In the genomic region with DNA sequence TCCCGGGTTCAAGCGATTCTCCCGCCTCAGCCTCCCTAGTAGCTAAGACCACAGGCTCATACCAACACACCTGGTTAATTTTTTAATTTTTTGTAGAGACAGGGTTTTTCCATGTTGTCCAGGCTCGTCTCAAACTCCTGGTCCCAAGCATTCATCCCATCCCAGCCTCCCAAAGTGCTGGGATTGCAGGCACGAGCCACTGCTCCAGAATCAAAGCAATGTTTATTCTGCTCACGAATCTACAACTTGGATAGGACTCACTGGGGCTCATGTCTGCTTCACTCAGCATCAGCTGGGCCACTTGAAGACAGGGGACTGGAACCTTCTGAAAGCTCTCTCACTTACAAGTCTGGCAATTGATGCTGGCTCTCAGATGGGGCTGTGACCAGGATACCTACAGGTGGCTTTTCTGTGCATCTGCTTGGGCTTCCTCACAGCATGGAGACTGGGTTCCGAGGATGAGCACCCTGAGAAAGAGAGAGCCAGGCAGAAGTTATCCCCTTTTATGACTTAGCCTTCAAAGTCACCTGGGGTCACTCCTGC, we compare ENCODE assay signal across 15 cellular contexts. TPM values are rescaled to one million over a fixed set of nuclear protein-coding genes. Genes with fewer than 3 reads are reported as not detected.
DNase-seq lines count a peak whose midpoint lies in the region; ATAC-seq and TF ChIP-seq lines count a peak whose summit lies in the region.
"Had no signal": no experiment of that assay in that cellular context is flagged by ENCODE, and none has a peak within 500 bp of the region (broad histone marks: within the 10 kb centered on the region; RNA-seq: fewer than 3 reads in every experiment).

No MANE protein-coding gene starts in this region.

- H3K4me1 Mint-ChIP-seq in type B pancreatic cell (ENCODE audit: unreplicated experiment) = peaks cover 6% of the 10 kb centered on the region
- peaks cover 2% of the 10 kb centered on the region for H3K4me1 Mint-ChIP-seq in mesothelial cell of epicardium

- no peak for TF ChIP-seq POLR2A in heart left ventricle (IDR thresholded peaks at IDR 0.05)

- H3K4me1 ChIP-seq in heart left ventricle (peaks cover 0 to 25% (median 0%) of the 10 kb centered on the region in 12 donors), lower lobe of right lung (peaks cover 21% of the 10 kb centered on the region)
- H3K4me1 ChIP-seq: BE2C, HAP-1 had no signal

- H3K36me3 Mint-ChIP-seq in type B pancreatic cell (no peaks in the 10 kb centered on the region), mesothelial cell of epicardium (no peaks in the 10 kb centered on the region)

- H3K27ac Mint-ChIP-seq in type B pancreatic cell (no peak overlapping the region), mesothelial cell of epicardium (no peak overlapping the region)

- ATAC-seq in heart left ventricle (no peak), lower lobe of right lung (no peak)

- H3K9me3 Mint-ChIP-seq in type B pancreatic cell (peaks cover 6% of the 10 kb centered on the region), mesothelial cell of epicardium (peaks cover 7% of the 10 kb centered on the region)

- intact Hi-C loops in cardiac septum (cut with DNase I) (loop anchor here (5.0 kb wide), 1 partner anchor 115 kb away; no protein-coding TSS in a partner anchor), heart left ventricle (cut with DNase I) (loop anchor here in 5 of 10 donors (2.0 to 5.0 kb wide), 4 partner anchors 41 to 165 kb away; partner anchors contain the start of genes FXYD1 (in 1 of the 5) and LGI4 (in 1 of the 5)), lower lobe of right lung (cut with DNase I) (loop anchor here (5.0 kb wide), 1 partner anchor 40 kb away; no protein-coding TSS in a partner anchor)

- H3K4me3 Mint-ChIP-seq in type B pancreatic cell (no peak overlapping the region), mesothelial cell of epicardium (no peak overlapping the region)

- H3K27me3 ChIP-seq in heart left ventricle = no peaks in the 10 kb centered on the region
- no peaks in the 10 kb centered on the region for H3K27me3 ChIP-seq in lower lobe of right lung (ENCODE audit: low read depth)
- H3K27me3 ChIP-seq: BE2C had no signal

- H3K9me3 ChIP-seq in heart left ventricle = peaks cover 0 to 9% (median 0%) of the 10 kb centered on the region in 12 donors
- no peaks in the 10 kb centered on the region for H3K9me3 ChIP-seq in lower lobe of right lung
- H3K9me3 ChIP-seq: BE2C had no signal

- TF ChIP-seq CTCF in heart left ventricle (IDR thresholded peaks at IDR 0.05) (no peak), coronary artery (IDR thresholded peaks at IDR 0.05) (no peak), lower lobe of right lung (IDR thresholded peaks at IDR 0.05) (no peak), type B pancreatic cell (conservative IDR thresholded peaks at IDR 0.05) (no peak), mesothelial cell of epicardium (IDR thresholded peaks at IDR 0.05; ENCODE audit: unreplicated experiment) (no peak)

- no peak overlapping the region for H3K4me3 ChIP-seq in heart left ventricle
- no peak overlapping the region for H3K4me3 ChIP-seq in coronary artery
- H3K4me3 ChIP-seq in lower lobe of right lung = no peak overlapping the region
- H3K4me3 ChIP-seq: A549, HAP-1 had no signal

- 85 to 90% (median 89%) methylated on average over 7 of the region's 7 CpGs for WGBS in heart left ventricle, 4 donors

- H3K36me3 ChIP-seq in heart left ventricle = no peaks in the 10 kb centered on the region
- no peaks in the 10 kb centered on the region for H3K36me3 ChIP-seq in lower lobe of right lung
- H3K36me3 ChIP-seq: BE2C, HAP-1 had no signal

- DNase-seq in cardiac septum (ENCODE audit: low spot score) (peak; percentile 22), heart left ventricle (no peak), coronary artery (ENCODE audit: low spot score) (peak; percentile 47), lower lobe of right lung (peak; percentile 18), type B pancreatic cell (ENCODE audit: extremely low spot score, unreplicated experiment) (peak; percentile 34), mesothelial cell of epicardium (ENCODE audit: low spot score in 2 of 2, unreplicated experiment in 2 of 2) (no peak)
- no peak for DNase-seq in activated CD4-positive, alpha-beta T cell treated with anti-CD3 and anti-CD28 coated beads for 48 hours
- DNase-seq: BE2C; CD4-positive, alpha-beta memory T cell; DMS79; EL; GOT3 had no signal

- H3K27me3 Mint-ChIP-seq in type B pancreatic cell (peaks cover 10% of the 10 kb centered on the region), mesothelial cell of epicardium (ENCODE audit: low read depth) (peaks cover 4% of the 10 kb centered on the region)

- H3K27ac ChIP-seq in heart left ventricle = no peak overlapping the region
- H3K27ac ChIP-seq in coronary artery = no peak overlapping the region
- H3K27ac ChIP-seq in lower lobe of right lung = no peak overlapping the region
- H3K27ac ChIP-seq: A549, C4-2B had no signal

RNA-seq across cellular contexts. Expression of gene ZNF792, which starts 8.2 kb away (rescaled TPM):
- total RNA-seq in cardiac septum = 4.0 TPM
- 1 to 10 TPM; 2.7 to 8.2 (median 4.2) TPM for total RNA-seq in heart left ventricle
- 1 to 10 TPM; 1.3 to 2.2 TPM for polyA plus RNA-seq in heart left ventricle
- 12.1 TPM for total RNA-seq in lower lobe of right lung
- total RNA-seq in type B pancreatic cell (ENCODE audit: low replicate concordance) = 5.8 and 6.5 TPM in 2 replicates
- 9.2 to 9.6 TPM (median 9.3 TPM) in 3 replicates for total RNA-seq in mesothelial cell of epicardium

RNA-seq across cellular contexts. Expression of gene GRAMD1A, which starts 27.9 kb away (rescaled TPM):
- total RNA-seq in cardiac septum (38.3 TPM), heart left ventricle (10 to 100 TPM; 21.8 to 64.5 (median 29.0) TPM), lower lobe of right lung (90.7 TPM), type B pancreatic cell (ENCODE audit: low replicate concordance) (35.2 and 79.6 TPM in 2 replicates), mesothelial cell of epicardium (123 to 130 TPM (median 129 TPM) in 3 replicates)
- polyA plus RNA-seq in heart left ventricle = 10 to 100 TPM; 31.3 to 36.3 TPM

RNA-seq across cellular contexts. Expression of gene ZNF30, which starts 45.5 kb away (rescaled TPM):
- 2.4 TPM for total RNA-seq in cardiac septum
- total RNA-seq in heart left ventricle = 10 to 100 TPM in 1 of 9 donors, 1 to 10 TPM in 7, under 1 TPM in 1; 0.95 to 13.4 (median 2.8) TPM
- 1 to 10 TPM; 1.8 TPM for polyA plus RNA-seq in heart left ventricle
- total RNA-seq in lower lobe of right lung = 3.5 TPM
- 4.0 and 6.9 TPM in 2 replicates for total RNA-seq in type B pancreatic cell (ENCODE audit: low replicate concordance)
- total RNA-seq in mesothelial cell of epicardium = 4.7 to 5.8 TPM (median 4.8 TPM) in 3 replicates

RNA-seq across cellular contexts. Expression of gene SCN1B, which starts 58.0 kb away (rescaled TPM):
- total RNA-seq in cardiac septum (58.7 TPM), heart left ventricle (10 to 100 TPM; 22.1 to 68.3 (median 32.4) TPM), lower lobe of right lung (9.8 TPM), type B pancreatic cell (ENCODE audit: low replicate concordance) (0.88 and 1.1 TPM in 2 replicates), mesothelial cell of epicardium (2.2 to 2.8 TPM (median 2.7 TPM) in 3 replicates)
- polyA plus RNA-seq in heart left ventricle = 10 to 100 TPM; 19.7 to 64.4 TPM

Comparison
In these comparisons a context has a peak if more than half of its experiments do, and no peak if none do; other contexts are left out.
1. DNase-seq: peak in cardiac septum (single experiment), coronary artery (single experiment), lower lobe of right lung (single experiment) and type B pancreatic cell (single experiment); none in heart left ventricle (0 of 5), activated CD4-positive, alpha-beta T cell treated with anti-CD3 and anti-CD28 coated beads for 48 hours (single experiment) and mesothelial cell of epicardium (0 of 2).